Comparison of ENCODE assay signal across 8 cellular contexts in genomic region chr14:77033622-77034521, GRCh38. TPM values are rescaled to one million over a fixed set of nuclear protein-coding genes. Genes with fewer than 3 reads are reported as not detected.
A peak's percentile ranks its signal among the peaks of the same experiment; 100 is the strongest.
DNase-seq lines count a peak whose midpoint lies in the region; ATAC-seq, FAIRE-seq and TF ChIP-seq lines count a peak whose summit lies in the region.

No MANE protein-coding gene starts in this region.

- no peak; a peak in 1 of 4 replicates for TF ChIP-seq RAD21 in H1 (IDR thresholded peaks at IDR 0.05 in 1 of 2, conservative IDR thresholded peaks at IDR 0.05 in 1 of 2; ENCODE audit: low read depth in 2 of 2, low read length in 2 of 2)

- no peak for TF ChIP-seq CTCF in C4-2B (conservative IDR thresholded peaks at IDR 0.05)
- TF ChIP-seq CTCF in H1 (IDR thresholded peaks at IDR 0.05; ENCODE audit: control extremely low read depth in 1 of 3, insufficient read depth in 1 of 3, low read depth in 1 of 3, low read length in 3 of 3) = no peak

- 0 out of 2 replicates have a peak, but pooled peaks cover 2% of the 10 kb centered on the region for H3K79me1 ChIP-seq in H1 (ENCODE audit: low read depth, low read length)

- H4K5ac ChIP-seq in H1 (ENCODE audit: insufficient read length, low read depth, low read length) = peak overlapping the region; percentile 19

- peak overlapping the region; percentile 41; the same call in 1 of the 2 replicates for H2AK5ac ChIP-seq in H1 (ENCODE audit: low read depth, low read length)

- WGBS in H1 (ENCODE audit: extremely low coverage in 1 of 2, insufficient coverage in 1 of 2, insufficient read length in 1 of 2, insufficient replicate concordance in 2 of 2, low coverage in 1 of 2, low lambda C conversion rate in 2 of 2, missing lambda C conversion rate in 1 of 2), 2 experiments = 5% methylated on average over 32 of the region's 36 CpGs; no CpG with 5 or more reads in 1 of the 2 experiments

- H3K4me3 ChIP-seq in H1 (ENCODE audit: extremely low read depth in 1 of 4, insufficient read depth in 2 of 4, low read depth in 3 of 4, low read length in 4 of 4) = peak overlapping the region; percentile 28 to 60 (median 42)

- H2BK12ac ChIP-seq in H1 (ENCODE audit: low read depth, low read length) = peak overlapping the region; percentile 81; the same call in 1 of the 2 replicates

- H3K9ac ChIP-seq in H1 (replicated peaks in 1 of 4; ENCODE audit: extremely low read depth in 1 of 4, low read depth in 3 of 4, low read length in 3 of 4) = peak overlapping the region in 3 of 4 experiments; percentile 67 to 81 (median 70); a peak in 6 of 7 replicates

- H2AFZ ChIP-seq in H1 (ENCODE audit: low read length) = no peak overlapping the region

- peaks cover 0 to 4% (median 2%) of the 10 kb centered on the region in 4 experiments; a peak in 2 of 7 replicates for H3K27me3 ChIP-seq in H1 (replicated peaks in 1 of 4; ENCODE audit: control insufficient read depth in 3 of 4, extremely low read depth in 1 of 4, insufficient read depth in 3 of 4, low read length in 3 of 4)

- H3K36me3 ChIP-seq in H1 (ENCODE audit: control insufficient read depth in 2 of 4, insufficient read depth in 4 of 4, low read length in 3 of 4) = no peaks in the 10 kb centered on the region

- peak overlapping the region; percentile 48 for H3K56ac ChIP-seq in H1 (replicated peaks; ENCODE audit: insufficient read length, low read depth, low read length)

- peaks cover 22 to 49% (median 34%) of the 10 kb centered on the region in 4 experiments for H3K4me1 ChIP-seq in H1 (replicated peaks in 1 of 4; ENCODE audit: control insufficient read depth in 3 of 4, insufficient read depth in 4 of 4, low read length in 3 of 4)

- peak; percentile 70 to 92 for DNase-seq in NCI-H526 (lab: John Stamatoyannopoulos, UW)
- peak; percentile 91 for DNase-seq in activated CD8-positive, alpha-beta memory T cell treated with anti-CD3 and anti-CD28 coated beads for 24 hours
- DNase-seq in H1 (ENCODE audit: low read depth in 1 of 2, low spot score in 2 of 2) = peak in 1 of 2 experiments; percentile 90
- peak; percentile 36 for DNase-seq in midbrain (lab: John Stamatoyannopoulos, UW)
- peak; percentile 49 to 73 for DNase-seq in stimulated activated CD8-positive, alpha-beta memory T cell treated with anti-CD3 and anti-CD28 coated beads, Interleukin-4, amount 100 ng/mL, for 4 hours (ENCODE audit: low read depth in 2 of 2, low spot score in 1 of 2)

- H4K8ac ChIP-seq in H1 (ENCODE audit: extremely low read depth, insufficient read depth, low read length) = peak overlapping the region; percentile 93; the same call in 1 of the 2 replicates

- no peak overlapping the region for H3K4ac ChIP-seq in H1 (replicated peaks; ENCODE audit: insufficient read length, low read depth, low read length)

- no peaks in the 10 kb centered on the region for H3K9me3 ChIP-seq in H1 (ENCODE audit: insufficient read depth in 2 of 2, low read depth in 1 of 2, low read length in 1 of 2)

- no peak overlapping the region for H3K23ac ChIP-seq in H1 (ENCODE audit: insufficient read length)

- TF ChIP-seq EP300 in H1 (IDR thresholded peaks at IDR 0.05; ENCODE audit: borderline replicate concordance in 1 of 2, low read depth in 2 of 2, low read length in 2 of 2) = peak in 1 of 2 experiments; percentile 83; a peak in 1 of 3 replicates

- no peak overlapping the region for H2BK15ac ChIP-seq in H1 (ENCODE audit: low read length)

- H2BK5ac ChIP-seq in H1 (ENCODE audit: low read depth, low read length) = peak overlapping the region; percentile 93

- TF ChIP-seq POLR2A in H1 (IDR thresholded peaks at IDR 0.05; ENCODE audit: control extremely low read depth in 1 of 2, low read depth in 2 of 2, low read length in 2 of 2) = peak in 1 of 2 experiments; percentile 79; a peak in 1 of 3 replicates

- H3K18ac ChIP-seq in H1 (ENCODE audit: extremely low read depth, low read length) = peak overlapping the region; percentile 95

- POLR2A ChIA-PET in H1 (lab: Charles Lee; ENCODE audit: partially characterized antibody) = interaction anchor here (0.8 to 4.3 kb wide), 9 partner anchors 10 to 158 kb away, joined by 3 to 36 read pairs (median 5); no protein-coding TSS in a partner anchor

- FAIRE-seq in H1 (lab: Jason Lieb, UNC) = no peak

- no peaks in the 10 kb centered on the region for H3K79me2 ChIP-seq in H1 (ENCODE audit: control insufficient read depth in 1 of 2, insufficient read depth in 2 of 2, low read length in 2 of 2)

- no peak overlapping the region for H3K14ac ChIP-seq in H1 (ENCODE audit: insufficient read length)

- peak overlapping the region; percentile 99 for H3K27ac ChIP-seq in C4-2B
- peak overlapping the region; percentile 92 for H3K27ac ChIP-seq in H1 (ENCODE audit: low read depth, low read length)

- H4K20me1 ChIP-seq in H1 (replicated peaks in 1 of 2; ENCODE audit: control insufficient read depth in 1 of 2, insufficient read depth in 2 of 2, low read length in 2 of 2) = no peaks in the 10 kb centered on the region

- no peak overlapping the region for H2BK20ac ChIP-seq in H1 (ENCODE audit: low read length)

- ATAC-seq in GM19324 (IDR thresholded peaks at IDR 0.05; ENCODE audit: low FRiP score, unreplicated experiment) (peak; percentile 69), HG03439 (IDR thresholded peaks at IDR 0.05; ENCODE audit: unreplicated experiment) (peak; percentile 68)

- H3K23me2 ChIP-seq in H1 (ENCODE audit: low read depth, low read length) = peaks cover 4% of the 10 kb centered on the region

- H4K91ac ChIP-seq in H1 (replicated peaks; ENCODE audit: insufficient read length, low read length) = peak overlapping the region; percentile 68

- H3K4me2 ChIP-seq in H1 (ENCODE audit: insufficient read depth in 1 of 2, low read depth in 2 of 2, low read length in 2 of 2) = peak overlapping the region; percentile 88 to 94

- no peak overlapping the region for H2BK120ac ChIP-seq in H1 (replicated peaks; ENCODE audit: low read depth, low read length)

- CTCF ChIA-PET in H1 (lab: Charles Lee; ENCODE audit: partially characterized antibody) = interaction anchor here (0.9 to 15.7 kb wide), 8 partner anchors 9 to 162 kb away, joined by 3 to 241 read pairs (median 4); no protein-coding TSS in a partner anchor

TF ChIP-seq in H1, 55 proteins besides CTCF, POLR2A, EP300 and RAD21 (continues in another document):
- peak in 1 of 2 experiments; percentile 59; a peak in 1 of 4 replicates for TF ChIP-seq HDAC2 (IDR thresholded peaks at IDR 0.05; ENCODE audit: borderline replicate concordance in 1 of 2, low read depth in 2 of 2, low read length in 2 of 2)

RNA-seq across cellular contexts. Expression of gene IRF2BPL, which starts 5.4 kb away (rescaled TPM):
- 57.0 and 59.6 TPM in 2 replicates for total RNA-seq in H1 (2021; fragmentation: NEBNext Ultra II Directional; extraction: Animal tissue kit (Norgen Biotek cat#: 25700))
- 18.8 and 32.1 TPM in 2 replicates for polyA plus RNA-seq in H1 (2011; rRNA removed)
- polyA plus RNA-seq in H1 (2011; cell fraction: cytosol; rRNA removed) = 22.0 TPM
- polyA plus RNA-seq in H1 (2011; cell fraction: nucleus; rRNA removed) = 27.5 TPM
- 36.5 to 43.3 TPM (median 39.3 TPM) in 4 replicates for polyA plus RNA-seq in H1 (2012, experiment 1 of 2)
- polyA plus RNA-seq in H1 (2012, experiment 2 of 2) = 26.8 TPM
- polyA plus RNA-seq in H1 (2013, experiment 1 of 2) = 21.9 TPM
- polyA plus RNA-seq in H1 (2013, experiment 2 of 2) = 22.6 TPM
- 7.7 and 12.6 TPM in 2 replicates for polyA minus RNA-seq in H1 (2011; rRNA and poly(A)+ RNA removed)
- polyA minus RNA-seq in H1 (2011; cell fraction: cytosol; rRNA and poly(A)+ RNA removed) = 47.4 TPM
- 25.9 TPM for polyA minus RNA-seq in H1 (2011; cell fraction: nucleus; rRNA and poly(A)+ RNA removed)
